Comparison of ENCODE assay signal across 1 cellular context in genomic region chr16:68645494-68646388, GRCh38.
TF ChIP-seq lines count a peak whose summit lies in the region.

No MANE protein-coding gene starts in this region.

TF ChIP-seq in K562, 482 proteins besides CTCF, POLR2A, EP300 and RAD21:
- TF ChIP-seq PRDM10 (IDR thresholded peaks at IDR 0.05; ENCODE audit: partially characterized antibody) (peak; percentile 68), ZNF274 (IDR thresholded peaks at IDR 0.05; ENCODE audit: borderline replicate concordance, low read depth, low read length) (no peak), SRSF7 (optimal IDR thresholded peaks at IDR 0.05; ENCODE audit: low read depth, low read length) (no peak), ETV5 (CRISPR knock-in tag; IDR thresholded peaks at IDR 0.05; ENCODE audit: low read depth) (no peak)
